Comparison of ENCODE assay signal across 12 cellular contexts in genomic region chr11:36155770-36156485, GRCh38.
DNase-seq lines count a peak whose midpoint lies in the region; ATAC-seq and TF ChIP-seq lines count a peak whose summit lies in the region.
"Had no signal": no experiment of that assay in that cellular context is flagged by ENCODE, and none has a peak within 500 bp of the region (broad histone marks: within the 10 kb centered on the region; RNA-seq: fewer than 3 reads in every experiment).

No MANE protein-coding gene starts in this region.

- peaks cover 50% of the 10 kb centered on the region for H3K4me1 ChIP-seq in BLaER1

- no peak for TF ChIP-seq CTCF in nephron progenitor cell (IDR thresholded peaks at IDR 0.05)

- peak; percentile 78 to 81 for DNase-seq in NCI-H446 (lab: John Stamatoyannopoulos, UW)
- DNase-seq in ecto neural progenitor cell (ENCODE audit: low spot score), result peak; percentile 34
- no peak for DNase-seq in nephron progenitor cell
- DNase-seq in OCI-M1 (lab: John Stamatoyannopoulos, UW), result no peak
- DNase-seq in SK-N-DZ (ENCODE audit: low spot score), result no peak
- no peak for DNase-seq in SHP77 treated with DMSO at 0.1 percent for 48 hours (lab: John Stamatoyannopoulos, UW)
- DNase-seq in activated CD8-positive, alpha-beta memory T cell treated with anti-CD3 and anti-CD28 coated beads, Interleukin-2, amount 10 ng/mL, durations not matched to agents 7 days and 5 days, result no peak
- DNase-seq: activated naive CD4-positive, alpha-beta T cell treated with anti-CD3 and anti-CD28 coated beads, Interleukin-2, amount 50 U/mL, for 16 hours; Calu3; NCI-H748 treated with DMSO at 0.1 percent for 48 hours had no signal

- peaks cover 8% of the 10 kb centered on the region; the same call in 1 of the 2 replicates for H3K36me3 ChIP-seq in BLaER1

- peaks cover 44% of the 10 kb centered on the region for H3K4me1 Mint-ChIP-seq in nephron progenitor cell
- no peaks in the 10 kb centered on the region for H3K4me1 Mint-ChIP-seq in activated CD8-positive, alpha-beta memory T cell treated with anti-CD3 and anti-CD28 coated beads, Interleukin-2, amount 10 ng/mL, durations not matched to agents 7 days and 5 days

- H3K27me3 ChIP-seq in BLaER1, result no peaks in the 10 kb centered on the region

- no peak overlapping the region for H3K9ac ChIP-seq in BLaER1

- ATAC-seq in activated CD8-positive, alpha-beta memory T cell treated with anti-CD3 and anti-CD28 coated beads, Interleukin-2, amount 10 ng/mL, durations not matched to agents 7 days and 5 days, result no peak

- peaks cover 2% of the 10 kb centered on the region for H3K27me3 Mint-ChIP-seq in nephron progenitor cell (ENCODE audit: low read depth, poor library complexity)
- peaks cover 6% of the 10 kb centered on the region for H3K27me3 Mint-ChIP-seq in activated CD8-positive, alpha-beta memory T cell treated with anti-CD3 and anti-CD28 coated beads, Interleukin-2, amount 10 ng/mL, durations not matched to agents 7 days and 5 days

- CTCF ChIA-PET in activated CD8-positive, alpha-beta memory T cell treated with anti-CD3 and anti-CD28 coated beads, Interleukin-2, amount 10 ng/mL, durations not matched to agents 7 days and 5 days (lab: Charles Lee), result no interaction called here

- no peak overlapping the region for H3K4me3 Mint-ChIP-seq in nephron progenitor cell
- H3K4me3 Mint-ChIP-seq in activated CD8-positive, alpha-beta memory T cell treated with anti-CD3 and anti-CD28 coated beads, Interleukin-2, amount 10 ng/mL, durations not matched to agents 7 days and 5 days, result no peak overlapping the region
- H3K4me3 Mint-ChIP-seq: neural crest cell had no signal

- H3K4me2 ChIP-seq in BLaER1, result peak overlapping the region; percentile 57

- no peaks in the 10 kb centered on the region for H3K9me3 Mint-ChIP-seq in nephron progenitor cell
- H3K9me3 Mint-ChIP-seq in activated CD8-positive, alpha-beta memory T cell treated with anti-CD3 and anti-CD28 coated beads, Interleukin-2, amount 10 ng/mL, durations not matched to agents 7 days and 5 days (ENCODE audit: low read depth), result no peaks in the 10 kb centered on the region
- H3K9me3 Mint-ChIP-seq: neural crest cell had no signal

- H3K4me3 ChIP-seq in BLaER1, result no peak overlapping the region

- H3K27ac Mint-ChIP-seq in nephron progenitor cell, result peak overlapping the region; percentile 94
- no peak overlapping the region for H3K27ac Mint-ChIP-seq in activated CD8-positive, alpha-beta memory T cell treated with anti-CD3 and anti-CD28 coated beads, Interleukin-2, amount 10 ng/mL, durations not matched to agents 7 days and 5 days

- H4K20me1 ChIP-seq in BLaER1, result peaks cover 9% of the 10 kb centered on the region; the same call in 1 of the 2 replicates

- no peaks in the 10 kb centered on the region for H3K36me3 Mint-ChIP-seq in nephron progenitor cell (ENCODE audit: low read depth)
- H3K36me3 Mint-ChIP-seq in activated CD8-positive, alpha-beta memory T cell treated with anti-CD3 and anti-CD28 coated beads, Interleukin-2, amount 10 ng/mL, durations not matched to agents 7 days and 5 days, result no peaks in the 10 kb centered on the region

- H3K27ac ChIP-seq in BLaER1, result no peak overlapping the region

- H3K9me3 ChIP-seq in BLaER1, result no peaks in the 10 kb centered on the region

Comparison
In these comparisons a context has a peak if more than half of its experiments do, and no peak if none do; other contexts are left out.
1. DNase-seq: peak in NCI-H446 (2 of 2) and ecto neural progenitor cell (single experiment); none in nephron progenitor cell (single experiment), OCI-M1 (single experiment), SK-N-DZ (single experiment), SHP77 treated with DMSO at 0.1 percent for 48 hours (single experiment) and activated CD8-positive, alpha-beta memory T cell treated with anti-CD3 and anti-CD28 coated beads, Interleukin-2, amount 10 ng/mL, durations not matched to agents 7 days and 5 days (single experiment).